In the genomic region with DNA sequence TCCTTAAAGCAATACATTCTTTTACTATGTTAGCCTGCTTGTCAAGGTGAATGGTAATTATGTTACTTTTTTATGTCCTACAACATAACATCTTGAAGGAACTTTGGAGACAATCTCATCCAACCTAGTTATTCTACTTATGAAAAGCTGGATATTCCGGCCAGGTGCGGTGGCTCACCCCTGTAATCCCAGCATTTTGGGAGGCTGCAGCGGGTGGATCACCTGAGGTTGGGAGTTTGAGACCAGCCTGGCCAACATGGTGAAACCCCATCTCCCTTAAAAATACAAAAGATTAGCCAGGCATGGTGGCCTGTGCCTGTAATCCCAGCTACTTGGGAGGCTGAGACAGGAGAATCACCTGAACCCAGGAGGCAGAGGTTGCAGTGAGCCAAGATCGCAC, we compare ENCODE assay signal across 8 cellular contexts. TPM values are rescaled to one million over a fixed set of nuclear protein-coding genes. Genes with fewer than 3 reads are reported as not detected.
DNase-seq lines count a peak whose midpoint lies in the region; ATAC-seq and TF ChIP-seq lines count a peak whose summit lies in the region.
"Not testable (repeated sequence)": the region's sequence is repeated elsewhere in the genome, so short reads cannot be mapped to it uniquely, and the experiment has no call there.
"Had no signal": no experiment of that assay in that cellular context is flagged by ENCODE, and none has a peak within 500 bp of the region (broad histone marks: within the 10 kb centered on the region; RNA-seq: fewer than 3 reads in every experiment).

No MANE protein-coding gene starts in this region.

- WGBS in gastroesophageal sphincter (ENCODE audit: low coverage in 1 of 2), 2 donors, result 83% methylated on average over 1 of the region's 4 CpGs; no CpG with 5 or more reads in 1 of the 2 donors
- 95 to 99% (median 97%) methylated on average over 4 of the region's 4 CpGs for WGBS in stomach, 5 donors
- 98% methylated on average over 4 of the region's 4 CpGs for WGBS in thyroid gland, 2 donors

- not testable (repeated sequence) for TF ChIP-seq POLR2A in gastroesophageal sphincter (IDR thresholded peaks at IDR 0.05); stomach (IDR thresholded peaks at IDR 0.05); thyroid gland (IDR thresholded peaks at IDR 0.05); uterus (IDR thresholded peaks at IDR 0.05)

- H3K27ac ChIP-seq in Panc1 (ENCODE audit: low read length) (peak overlapping the region; percentile 49; the same call in 1 of the 2 replicates), ascending aorta (peak overlapping the region; percentile 63 to 66), gastroesophageal sphincter (peak overlapping the region; percentile 20 to 88 (median 78)), lower lobe of right lung (peak overlapping the region; percentile 55), stomach (peak overlapping the region in 4 of 5 donors; percentile 58 to 76 (median 64)), thyroid gland (peak overlapping the region in 2 of 3 donors; percentile 42 to 56), uterus (peak overlapping the region; percentile 68 to 75)

- H3K4me3 ChIP-seq in Panc1 (ENCODE audit: low read depth in 2 of 2, low read length in 2 of 2); ascending aorta; gastroesophageal sphincter; lower lobe of right lung; stomach; thyroid gland (replicated peaks in 1 of 3); uterus: not testable (repeated sequence)

- ATAC-seq in Panc1, gastroesophageal sphincter, lower lobe of right lung: not testable (repeated sequence)

- TF ChIP-seq CTCF in Panc1 (IDR thresholded peaks at IDR 0.05); ascending aorta (IDR thresholded peaks at IDR 0.05); gastroesophageal sphincter (IDR thresholded peaks at IDR 0.05); lower lobe of right lung (IDR thresholded peaks at IDR 0.05); stomach (IDR thresholded peaks at IDR 0.05); thyroid gland (IDR thresholded peaks at IDR 0.05); uterus (IDR thresholded peaks at IDR 0.05): not testable (repeated sequence)

- intact Hi-C loops in Panc1 (cut with micrococcal nuclease; ENCODE audit: unreplicated experiment); ascending aorta (cut with DNase I); lower lobe of right lung (cut with DNase I); stomach (cut with DNase I; ENCODE audit: low total_unique reads); thyroid gland (cut with DNase I); uterus (cut with DNase I; ENCODE audit: low total_unique reads): not testable (repeated sequence)

- not testable (repeated sequence) for TF ChIP-seq EP300 in gastroesophageal sphincter (IDR thresholded peaks at IDR 0.05); stomach (IDR thresholded peaks at IDR 0.05)

- H3K27me3 ChIP-seq in Panc1 (ENCODE audit: control insufficient read depth, insufficient read depth, low read length); ascending aorta; gastroesophageal sphincter; lower lobe of right lung (ENCODE audit: low read depth); stomach; thyroid gland; uterus: not testable (repeated sequence)

- in situ Hi-C loops in Panc1 (cut with HindIII; ENCODE audit: low pct_unique_long_range_greater_than_20kb, low sequenced_read_pairs), result not testable (repeated sequence)

- CTCF ChIA-PET in Panc1 (lab: Charles Lee), result not testable (repeated sequence)

- H3K4me1 ChIP-seq in Panc1 (ENCODE audit: control insufficient read depth, insufficient read depth, low read length) (peaks cover 24% of the 10 kb centered on the region), ascending aorta (peaks cover 0 to 31% of the 10 kb centered on the region in 2 donors), gastroesophageal sphincter (peaks cover 14 to 70% (median 41%) of the 10 kb centered on the region in 3 donors), lower lobe of right lung (peaks cover 16% of the 10 kb centered on the region), stomach (peaks cover 0 to 59% (median 27%) of the 10 kb centered on the region in 4 donors), thyroid gland (peaks cover 10 to 14% of the 10 kb centered on the region in 2 donors)
- not testable (repeated sequence) for H3K4me1 ChIP-seq in uterus

- H3K36me3 ChIP-seq in Panc1 (ENCODE audit: control insufficient read depth, insufficient read depth, low read length) (peaks cover 25% of the 10 kb centered on the region), ascending aorta (peaks cover 20 to 72% of the 10 kb centered on the region in 2 donors), gastroesophageal sphincter (peaks cover 0 to 73% of the 10 kb centered on the region in 2 donors), lower lobe of right lung (peaks cover 79% of the 10 kb centered on the region), stomach (peaks cover 20 to 77% (median 69%) of the 10 kb centered on the region in 4 donors), thyroid gland (peaks cover 23 to 72% of the 10 kb centered on the region in 2 donors)
- H3K36me3 ChIP-seq in uterus, result not testable (repeated sequence)

- H3K9me3 ChIP-seq in Panc1 (ENCODE audit: control insufficient read depth, insufficient read depth, low read depth, low read length); ascending aorta; gastroesophageal sphincter; lower lobe of right lung; stomach; thyroid gland; uterus: not testable (repeated sequence)

- not testable (repeated sequence) for DNase-seq in Panc1 (ENCODE audit: low read depth, low spot score); lower lobe of right lung; stomach; thyroid gland; uterus
- peak in 1 of 2 donors; percentile 56 for DNase-seq in ascending aorta (ENCODE audit: low spot score in 2 of 2)

- BruUV-seq in Panc1 (replicated peaks; lab: Mats Ljungman, UMichigan), result not testable (repeated sequence)

- POLR2A ChIA-PET in Panc1 (lab: Charles Lee), result not testable (repeated sequence)

RNA-seq across cellular contexts. Expression of a gene that starts 46.0 kb away (rescaled TPM):
- 204 TPM for total RNA-seq in Panc1 (2021; ENCODE audit: unreplicated experiment)
- 141 TPM for polyA plus RNA-seq in Panc1 (2012; ENCODE audit: insufficient read length)
- total RNA-seq in ascending aorta, result 198 TPM
- 100 to 1,000 TPM; 130 to 193 (median 179) TPM for total RNA-seq in gastroesophageal sphincter
- total RNA-seq in lower lobe of right lung, result 104 TPM
- 100 to 1,000 TPM in 4 of 5 donors, 10 to 100 TPM in 1; 85.7 to 399 (median 165) TPM for total RNA-seq in stomach
- 10 to 100 TPM; 50.0 to 76.5 (median 68.7) TPM for polyA plus RNA-seq in stomach
- total RNA-seq in thyroid gland, result 100 to 1,000 TPM; 103 to 112 (median 106) TPM
- 100 to 1,000 TPM in 3 of 4 donors, 10 to 100 TPM in 1; 87.9 to 322 (median 200) TPM for total RNA-seq in uterus
- total RNA-seq: CD4-positive, alpha-beta memory T cell had no signal
